Comparison of ENCODE assay signal across 11 cellular contexts in the genomic region with DNA sequence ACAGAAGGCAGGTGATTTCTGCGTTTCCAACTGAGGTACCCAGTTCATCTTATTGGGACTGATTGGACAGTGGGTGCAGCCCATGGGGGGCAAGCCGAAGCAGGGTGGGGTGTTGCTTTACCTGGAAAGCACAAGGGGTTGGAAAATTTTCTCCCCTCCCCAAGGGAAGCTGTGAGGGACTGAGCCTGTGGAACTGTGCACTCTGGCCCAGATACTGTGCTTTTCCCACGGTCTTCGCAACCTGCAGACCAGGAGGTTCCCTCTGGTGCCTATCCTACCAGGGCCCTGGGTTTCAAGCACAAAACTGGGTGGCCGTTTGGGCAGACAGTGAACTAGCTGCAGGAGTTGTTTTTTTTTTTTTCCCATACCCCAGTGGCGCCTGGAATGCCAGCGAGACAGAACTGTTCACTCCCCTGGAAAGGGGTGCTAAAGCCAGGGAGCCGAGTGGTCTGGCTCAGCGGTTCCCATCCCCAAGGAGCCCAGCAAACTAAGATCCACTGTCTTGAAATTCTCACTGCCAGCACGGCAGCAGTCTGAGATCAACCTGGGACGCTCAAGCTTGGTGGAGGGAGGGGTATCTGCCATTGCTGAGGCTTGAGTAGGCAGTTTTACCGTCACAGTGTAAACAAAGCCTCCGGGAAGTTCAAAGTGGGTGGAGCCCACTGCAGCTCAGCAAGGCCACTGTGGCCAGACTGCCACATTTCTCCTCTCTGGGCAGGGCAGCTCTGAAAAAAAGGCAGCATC.
DNase-seq lines count a peak whose midpoint lies in the region; ATAC-seq lines count a peak whose summit lies in the region.
"Had no signal": no experiment of that assay in that cellular context is flagged by ENCODE, and none has a peak within 500 bp of the region (broad histone marks: within the 10 kb centered on the region; RNA-seq: fewer than 3 reads in every experiment).

No MANE protein-coding gene starts in this region.

- no peaks in the 10 kb centered on the region for H3K27me3 ChIP-seq in adipocyte (replicated peaks; ENCODE audit: control insufficient read depth, insufficient read depth, low read length)
- H3K27me3 ChIP-seq: BLaER1 had no signal

- no peaks in the 10 kb centered on the region for H3K4me1 ChIP-seq in adipocyte (ENCODE audit: control insufficient read depth, insufficient read depth, low read length)
- H3K4me1 ChIP-seq: BLaER1, parathyroid adenoma had no signal

- in situ Hi-C loops in G401 (cut with HindIII; ENCODE audit: low sequenced_read_pairs) = no loop called here

- no peaks in the 10 kb centered on the region for H3K9me3 ChIP-seq in adipocyte (ENCODE audit: control insufficient read depth, low read length)
- H3K9me3 ChIP-seq: BLaER1 had no signal

- no peaks in the 10 kb centered on the region for H3K36me3 ChIP-seq in adipocyte (ENCODE audit: control insufficient read depth, insufficient read depth, low read length, severe bottlenecking)
- H3K36me3 ChIP-seq: BLaER1 had no signal

- no peak overlapping the region for H3K9ac ChIP-seq in adipocyte (ENCODE audit: low read length)
- H3K9ac ChIP-seq: BLaER1, parathyroid adenoma had no signal

- no peak overlapping the region for H3K4me3 ChIP-seq in adipocyte (ENCODE audit: low read length)
- H3K4me3 ChIP-seq: BLaER1 had no signal

- ATAC-seq in GM21737 (IDR thresholded peaks at IDR 0.05; ENCODE audit: unreplicated experiment) = no peak
- no peak for ATAC-seq in HG03108 (IDR thresholded peaks at IDR 0.05; ENCODE audit: unreplicated experiment)

- DNase-seq in A172 (ENCODE audit: low spot score) (peak; percentile 66), HT1080 (ENCODE audit: low read depth) (peak; percentile 65), adipocyte (ENCODE audit: low read depth) (peak; percentile 19), left kidney (ENCODE audit: low read depth, low spot score) (peak; percentile 79), G401 (ENCODE audit: low spot score) (no peak), NCI-H446 (lab: John Stamatoyannopoulos, UW) (no peak)
- DNase-seq: NCI-H524 had no signal

Comparison
In these comparisons a context has a peak if more than half of its experiments do, and no peak if none do; other contexts are left out.
1. DNase-seq: peak in A172 (single experiment), HT1080 (single experiment), adipocyte (single experiment) and left kidney (single experiment); none in G401 (single experiment) and NCI-H446 (0 of 2).